25 cellular contexts compared by ENCODE assay signal in the genomic region with DNA sequence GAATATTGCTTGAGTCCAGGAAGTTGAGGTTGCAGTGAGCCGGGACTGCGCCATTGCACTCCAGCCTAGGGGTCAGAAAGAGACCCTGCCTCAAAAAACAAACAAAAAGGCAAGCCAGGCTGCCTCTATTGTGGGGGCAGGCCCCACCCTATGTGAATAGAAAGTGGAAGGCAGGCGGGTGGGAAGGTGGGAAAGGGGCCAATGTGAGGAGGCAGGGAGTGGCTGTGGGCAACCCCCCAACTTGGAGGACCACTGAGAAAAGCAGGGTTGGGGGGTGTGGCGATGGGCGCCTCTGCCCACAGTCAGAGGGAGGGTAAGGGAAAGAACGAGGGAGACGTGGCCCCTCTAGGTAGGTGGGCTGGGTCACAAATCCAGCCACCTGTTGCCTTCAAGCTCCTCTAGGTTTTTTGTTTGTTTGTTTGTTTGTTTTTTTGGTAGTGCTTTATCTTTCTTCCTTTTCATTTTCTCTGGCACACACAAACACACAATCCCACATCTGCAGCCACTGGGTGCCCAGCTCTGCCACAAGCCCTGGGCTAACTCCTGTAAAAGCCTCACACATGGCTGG. TPM values are rescaled to one million over a fixed set of nuclear protein-coding genes. Genes with fewer than 3 reads are reported as not detected.
DNase-seq lines count a peak whose midpoint lies in the region; ATAC-seq, FAIRE-seq and TF ChIP-seq lines count a peak whose summit lies in the region.
"Had no signal": no experiment of that assay in that cellular context is flagged by ENCODE, and none has a peak within 500 bp of the region (broad histone marks: within the 10 kb centered on the region; RNA-seq: fewer than 3 reads in every experiment).

No MANE protein-coding gene starts in this region.

- POLR2A ChIA-PET in K562 (lab: Yijun Ruan, JAX): interaction anchor here (0.6 to 0.7 kb wide), 2 partner anchors 40 to 52 kb away, joined by 3 read pairs; no protein-coding TSS in a partner anchor

- H2AFZ ChIP-seq in K562 (ENCODE audit: low read depth, low read length): no peak overlapping the region

- no peak for TF ChIP-seq EP300 in K562 (IDR thresholded peaks at IDR 0.05; ENCODE audit: low read length)

- no peaks in the 10 kb centered on the region for H3K27me3 Mint-ChIP-seq in activated naive CD4-positive, alpha-beta T cell treated with anti-CD3 and anti-CD28 coated beads for 36 hours (ENCODE audit: low read depth)

- no TSS peak for BruUV-seq in K562 (replicated peaks; lab: Mats Ljungman, UMichigan)

- ATAC-seq in K562 (no peak), HG03108 (IDR thresholded peaks at IDR 0.05; ENCODE audit: unreplicated experiment) (no peak)
- ATAC-seq: left cardiac atrium, WTC11 had no signal

- H3K36me3 ChIP-seq in KOPT-K1 (ENCODE audit: insufficient read depth, low read length) (no peaks in the 10 kb centered on the region), K562 (ENCODE audit: control insufficient read depth, insufficient read depth, low read length) (no peaks in the 10 kb centered on the region), uterus (no peaks in the 10 kb centered on the region)
- H3K36me3 ChIP-seq: right atrium auricular region, SJSA1 had no signal

- TF ChIP-seq POLR2A in K562 (conservative IDR thresholded peaks at IDR 0.05): no peak
- no peak for TF ChIP-seq POLR2A in uterus (IDR thresholded peaks at IDR 0.05)

- in situ Hi-C loops in K562 (cut with MboI): no loop called here

- intact Hi-C loops in activated naive CD4-positive, alpha-beta T cell treated with anti-CD3 and anti-CD28 coated beads for 36 hours (cut with micrococcal nuclease): no loop called here
- intact Hi-C loops in K562 (cut with micrococcal nuclease): no loop called here
- intact Hi-C loops in posterior vena cava (cut with DNase I): no loop called here
- intact Hi-C loops in uterus (cut with DNase I; ENCODE audit: low total_unique reads): no loop called here

- H3K36me3 Mint-ChIP-seq in activated naive CD4-positive, alpha-beta T cell treated with anti-CD3 and anti-CD28 coated beads for 36 hours (ENCODE audit: low read depth): no peaks in the 10 kb centered on the region
- H3K36me3 Mint-ChIP-seq: type B pancreatic cell, WTC11 had no signal

- no peaks in the 10 kb centered on the region for H3K9me3 Mint-ChIP-seq in activated naive CD4-positive, alpha-beta T cell treated with anti-CD3 and anti-CD28 coated beads for 36 hours
- H3K9me3 Mint-ChIP-seq: type B pancreatic cell, WTC11 had no signal

- H3K27ac ChIP-seq in KOPT-K1 (ENCODE audit: low read depth, low read length, poor library complexity, severe bottlenecking) (peak overlapping the region; percentile 96), K562 (ENCODE audit: extremely low read depth, low read depth, low read length) (no peak overlapping the region), uterus (no peak overlapping the region)
- H3K27ac ChIP-seq: right atrium auricular region, SJSA1 had no signal

- H3K27me3 ChIP-seq in K562 (ENCODE audit: control insufficient read depth in 2 of 2, insufficient read depth in 2 of 2, low read length in 2 of 2): no peaks in the 10 kb centered on the region
- no peaks in the 10 kb centered on the region for H3K27me3 ChIP-seq in uterus
- H3K27me3 ChIP-seq: right atrium auricular region, SJSA1 had no signal

- no peaks in the 10 kb centered on the region for H3K9me3 ChIP-seq in KOPT-K1 (ENCODE audit: insufficient read depth, low read length, poor library complexity, severe bottlenecking)
- no peaks in the 10 kb centered on the region for H3K9me3 ChIP-seq in K562 (replicated peaks; ENCODE audit: control insufficient read depth, insufficient read depth, low read depth, low read length)
- no peaks in the 10 kb centered on the region for H3K9me3 ChIP-seq in uterus
- H3K9me3 ChIP-seq: right atrium auricular region, SJSA1 had no signal

- H3K4me1 ChIP-seq in K562 (replicated peaks in 1 of 2; ENCODE audit: control insufficient read depth in 2 of 2, insufficient read depth in 2 of 2, low read length in 2 of 2) (peaks cover 27 to 28% of the 10 kb centered on the region in 2 experiments), uterus (peaks cover 7 to 11% of the 10 kb centered on the region in 2 donors)

- WGBS in K562 (ENCODE audit: insufficient coverage, low coverage, missing lambda C conversion rate): 68% methylated on average over 6 of the region's 7 CpGs

- no peak for DNase-seq in activated naive CD4-positive, alpha-beta T cell treated with anti-CD3 and anti-CD28 coated beads for 36 hours
- no peak for DNase-seq in activated naive CD4-positive, alpha-beta T cell (lab: John Stamatoyannopoulos, UW)
- DNase-seq in K562 (ENCODE audit: extremely low read depth in 1 of 4, low spot score in 3 of 4) (peak in 1 of 4 experiments; percentile 1), posterior vena cava (ENCODE audit: low spot score) (peak; percentile 53), uterus (no peak), inferior parietal cortex (ENCODE audit: extremely low spot score) (no peak)
- DNase-seq: activated CD8-positive, alpha-beta memory T cell treated with anti-CD3 and anti-CD28 coated beads for 24 hours; aorta; C1 segment of cervical spinal cord; caudate nucleus; DMS 273 treated with DMSO at 0.1 percent for 48 hours; glutamatergic neuron; left cardiac atrium; NCI-H1436 treated with DMSO at 0.1 percent for 48 hours; NCI-H2171; NCI-H526 had no signal

- TF ChIP-seq CTCF in K562 (IDR thresholded peaks at IDR 0.05 in 2 of 3, conservative IDR thresholded peaks at IDR 0.05 in 1 of 3; ENCODE audit: insufficient read depth in 2 of 3, low read depth in 1 of 3, low read length in 3 of 3) (no peak), uterus (IDR thresholded peaks at IDR 0.05) (no peak)

- H3K9ac ChIP-seq in K562 (ENCODE audit: insufficient read depth in 1 of 2, low read depth in 2 of 2, low read length in 2 of 2): no peak overlapping the region

- CTCF ChIA-PET in activated naive CD4-positive, alpha-beta T cell treated with anti-CD3 and anti-CD28 coated beads for 36 hours (lab: Charles Lee): interaction anchor here (0.6 to 1.4 kb wide), 4 partner anchors 14 to 197 kb away, joined by 3 to 5 read pairs (median 4); no protein-coding TSS in a partner anchor
- CTCF ChIA-PET in K562 (lab: Yijun Ruan, JAX; ENCODE audit: low intra/inter-chr PET ratio): no interaction called here

- no peak overlapping the region for H3K4me2 ChIP-seq in K562 (ENCODE audit: insufficient read depth, low read length)

- H4K20me1 ChIP-seq in K562 (replicated peaks; ENCODE audit: control insufficient read depth, insufficient read depth, low read length): no peaks in the 10 kb centered on the region

- H3K4me1 Mint-ChIP-seq in activated naive CD4-positive, alpha-beta T cell treated with anti-CD3 and anti-CD28 coated beads for 36 hours (ENCODE audit: low read depth): peaks cover 65% of the 10 kb centered on the region

- H3K79me2 ChIP-seq in K562 (ENCODE audit: control insufficient read depth, insufficient read depth, low read length): no peaks in the 10 kb centered on the region

- H3K4me3 ChIP-seq in K562 (no peak overlapping the region), uterus (no peak overlapping the region)
- H3K4me3 ChIP-seq: right atrium auricular region, SJSA1 had no signal

- no peaks in the 10 kb centered on the region for H3K9me1 ChIP-seq in K562 (ENCODE audit: control insufficient read depth, insufficient read depth, low read length)

- no peak overlapping the region for H3K4me3 Mint-ChIP-seq in activated naive CD4-positive, alpha-beta T cell treated with anti-CD3 and anti-CD28 coated beads for 36 hours
- H3K4me3 Mint-ChIP-seq: type B pancreatic cell, WTC11 had no signal

- FAIRE-seq in K562 (lab: Jason Lieb, UNC): no peak
- FAIRE-seq: H54, RCC 7860 had no signal

- peak overlapping the region; percentile 41 for H3K27ac Mint-ChIP-seq in activated naive CD4-positive, alpha-beta T cell treated with anti-CD3 and anti-CD28 coated beads for 36 hours
- H3K27ac Mint-ChIP-seq: type B pancreatic cell, WTC11 had no signal

- no peak for TF ChIP-seq RAD21 in K562 (CRISPR knock-in tag; conservative IDR thresholded peaks at IDR 0.05 in 1 of 2, IDR thresholded peaks at IDR 0.05 in 1 of 2)

RNA-seq across cellular contexts. Expression of a gene that starts 5.3 kb away (rescaled TPM):
- 1 to 10 TPM; 8.0 to 8.2 TPM for total RNA-seq in activated naive CD4-positive, alpha-beta T cell treated with anti-CD3 and anti-CD28 coated beads for 36 hours
- total RNA-seq in K562 (2011; cell fraction: chromatin; rRNA removed; ENCODE audit: low replicate concordance): 5.9 and 16.6 TPM in 2 replicates
- 13.9 and 14.5 TPM in 2 replicates for total RNA-seq in K562 (2011; cell fraction: nucleolus; rRNA removed)
- total RNA-seq in K562 (2011; cell fraction: nucleoplasm; rRNA removed): 11.4 and 14.7 TPM in 2 replicates
- total RNA-seq in K562 (2014; rRNA removed) (8.8 and 12.4 TPM in 2 replicates), K562 (2014; rRNA removed; fragmentation: Illumina TruSeq; extraction: Trizol) (2.1 and 2.6 TPM in 2 replicates), K562 (2015; rRNA removed; fragmentation: Illumina TruSeq; extraction: Trizol) (5.6 and 5.7 TPM in 2 replicates), K562 (2021) (8.4 and 8.5 TPM in 2 replicates), posterior vena cava (10 to 100 TPM in 1 of 2 donors, 1 to 10 TPM in 1; 8.8 to 11.2 TPM), uterus (10 to 100 TPM in 2 of 4 donors, 1 to 10 TPM in 1, under 1 TPM in 1; under 0.01 to 18.6 (median 9.5) TPM)
- polyA plus RNA-seq in K562 (2011; rRNA removed) (3.0 and 5.5 TPM in 2 replicates), K562 (2014; fragmentation: Illumina TruSeq; extraction: Trizol) (4.4 and 7.7 TPM in 2 replicates), K562 (2014; fragmentation: Nextera tagmentation; extraction: Ambion mirVana) (1 to 10 TPM; 3.0 to 3.1 TPM), K562 (2014; rRNA removed) (4.7 and 4.8 TPM in 2 replicates)
- 5.5 and 8.1 TPM in 2 replicates for polyA plus RNA-seq in K562 (2011; cell fraction: cytosol; rRNA removed)
- 4.9 TPM in 2 replicates for polyA plus RNA-seq in K562 (2011; cell fraction: nucleus; rRNA removed)
- polyA plus RNA-seq in K562 (2012): 7.3 and 8.8 TPM in 2 replicates
- polyA minus RNA-seq in K562 (2011; rRNA and poly(A)+ RNA removed): 2.5 and 3.7 TPM in 2 replicates
- 6.5 and 8.3 TPM in 2 replicates for polyA minus RNA-seq in K562 (2011; cell fraction: cytosol; rRNA and poly(A)+ RNA removed)
- polyA minus RNA-seq in K562 (2011; cell fraction: nucleus; rRNA and poly(A)+ RNA removed): 4.0 and 4.6 TPM in 2 replicates

RNA-seq across cellular contexts. Expression of a gene that starts 18.9 kb away (rescaled TPM):
- total RNA-seq in activated naive CD4-positive, alpha-beta T cell treated with anti-CD3 and anti-CD28 coated beads for 36 hours: 10 to 100 TPM; 94.8 to 97.7 TPM
- 36.8 and 73.0 TPM in 2 replicates for total RNA-seq in K562 (2011; cell fraction: chromatin; rRNA removed; ENCODE audit: low replicate concordance)
- total RNA-seq in K562 (2011; cell fraction: nucleolus; rRNA removed): 29.3 and 39.4 TPM in 2 replicates
- total RNA-seq in K562 (2011; cell fraction: nucleoplasm; rRNA removed): 29.4 and 38.9 TPM in 2 replicates
- total RNA-seq in K562 (2014; rRNA removed): 11.5 and 16.1 TPM in 2 replicates
- total RNA-seq in K562 (2014; rRNA removed; fragmentation: Illumina TruSeq; extraction: Trizol): 5.9 and 7.2 TPM in 2 replicates
- 7.8 and 9.3 TPM in 2 replicates for total RNA-seq in K562 (2015; rRNA removed; fragmentation: Illumina TruSeq; extraction: Trizol)
- total RNA-seq in K562 (2021): 31.4 and 35.7 TPM in 2 replicates
- polyA plus RNA-seq in K562 (2011; rRNA removed): 9.5 and 25.1 TPM in 2 replicates
- 23.7 and 24.0 TPM in 2 replicates for polyA plus RNA-seq in K562 (2011; cell fraction: cytosol; rRNA removed)
- 72.5 and 91.0 TPM in 2 replicates for polyA plus RNA-seq in K562 (2011; cell fraction: nucleus; rRNA removed)
- polyA plus RNA-seq in K562 (2012): 30.3 and 35.0 TPM in 2 replicates
- polyA plus RNA-seq in K562 (2014; fragmentation: Illumina TruSeq; extraction: Trizol): 25.8 and 30.6 TPM in 2 replicates
- 1 to 10 TPM; 2.3 to 3.1 TPM for polyA plus RNA-seq in K562 (2014; fragmentation: Nextera tagmentation; extraction: Ambion mirVana)
- polyA plus RNA-seq in K562 (2014; rRNA removed): 22.9 and 26.3 TPM in 2 replicates
- polyA minus RNA-seq in K562 (2011; rRNA and poly(A)+ RNA removed): 8.0 and 11.6 TPM in 2 replicates
- polyA minus RNA-seq in K562 (2011; cell fraction: cytosol; rRNA and poly(A)+ RNA removed): 14.5 and 27.7 TPM in 2 replicates
- polyA minus RNA-seq in K562 (2011; cell fraction: nucleus; rRNA and poly(A)+ RNA removed): 9.7 and 15.1 TPM in 2 replicates
- total RNA-seq in posterior vena cava: 10 to 100 TPM; 24.0 to 24.2 TPM
- 10 to 100 TPM; 13.2 to 72.8 (median 25.5) TPM for total RNA-seq in uterus

RNA-seq across cellular contexts. Expression of a gene that starts 28.5 kb away (rescaled TPM):
- 10 to 100 TPM; 29.1 to 30.3 TPM for total RNA-seq in activated naive CD4-positive, alpha-beta T cell treated with anti-CD3 and anti-CD28 coated beads for 36 hours
- total RNA-seq in K562 (2011; cell fraction: chromatin; rRNA removed; ENCODE audit: low replicate concordance): 5.7 and 16.6 TPM in 2 replicates
- total RNA-seq in K562 (2011; cell fraction: nucleolus; rRNA removed): 24.5 and 25.4 TPM in 2 replicates
- total RNA-seq in K562 (2011; cell fraction: nucleoplasm; rRNA removed): 11.9 and 14.2 TPM in 2 replicates
- 59.3 and 78.6 TPM in 2 replicates for total RNA-seq in K562 (2014; rRNA removed)
- 11.4 and 15.0 TPM in 2 replicates for total RNA-seq in K562 (2014; rRNA removed; fragmentation: Illumina TruSeq; extraction: Trizol)
- 36.0 and 36.5 TPM in 2 replicates for total RNA-seq in K562 (2015; rRNA removed; fragmentation: Illumina TruSeq; extraction: Trizol)
- 61.7 and 70.8 TPM in 2 replicates for total RNA-seq in K562 (2021)
- polyA plus RNA-seq in K562 (2011; rRNA removed): 12.7 and 14.7 TPM in 2 replicates
- 17.4 and 30.9 TPM in 2 replicates for polyA plus RNA-seq in K562 (2011; cell fraction: cytosol; rRNA removed)
- 9.2 and 12.8 TPM in 2 replicates for polyA plus RNA-seq in K562 (2011; cell fraction: nucleus; rRNA removed)
- 40.5 and 47.1 TPM in 2 replicates for polyA plus RNA-seq in K562 (2012)
- 24.9 and 30.8 TPM in 2 replicates for polyA plus RNA-seq in K562 (2014; fragmentation: Illumina TruSeq; extraction: Trizol)
- polyA plus RNA-seq in K562 (2014; fragmentation: Nextera tagmentation; extraction: Ambion mirVana): under 1 TPM; 0.17 to 0.20 TPM
- 26.1 and 28.9 TPM in 2 replicates for polyA plus RNA-seq in K562 (2014; rRNA removed)
- polyA minus RNA-seq in K562 (2011; rRNA and poly(A)+ RNA removed): 26.8 and 27.1 TPM in 2 replicates
- 27.7 and 39.7 TPM in 2 replicates for polyA minus RNA-seq in K562 (2011; cell fraction: cytosol; rRNA and poly(A)+ RNA removed)
- 8.3 and 14.2 TPM in 2 replicates for polyA minus RNA-seq in K562 (2011; cell fraction: nucleus; rRNA and poly(A)+ RNA removed)
- total RNA-seq in posterior vena cava: 100 to 1,000 TPM in 1 of 2 donors, 10 to 100 TPM in 1; 97.4 to 119 TPM
- 100 to 1,000 TPM in 2 of 4 donors, 10 to 100 TPM in 2; 18.2 to 127 (median 85.2) TPM for total RNA-seq in uterus

RNA-seq across cellular contexts. Expression of a gene that starts 31.6 kb away (rescaled TPM):
- total RNA-seq in activated naive CD4-positive, alpha-beta T cell treated with anti-CD3 and anti-CD28 coated beads for 36 hours: 10 to 100 TPM; 14.8 to 16.0 TPM
- total RNA-seq in K562 (2011; cell fraction: chromatin; rRNA removed; ENCODE audit: low replicate concordance): 23.5 and 38.9 TPM in 2 replicates
- 20.9 and 22.8 TPM in 2 replicates for total RNA-seq in K562 (2011; cell fraction: nucleolus; rRNA removed)
- 25.7 and 37.2 TPM in 2 replicates for total RNA-seq in K562 (2011; cell fraction: nucleoplasm; rRNA removed)
- total RNA-seq in K562 (2014; rRNA removed): 9.4 and 14.0 TPM in 2 replicates
- 9.0 and 9.5 TPM in 2 replicates for total RNA-seq in K562 (2014; rRNA removed; fragmentation: Illumina TruSeq; extraction: Trizol)
- 11.9 and 12.3 TPM in 2 replicates for total RNA-seq in K562 (2015; rRNA removed; fragmentation: Illumina TruSeq; extraction: Trizol)
- total RNA-seq in K562 (2021): 19.2 and 22.0 TPM in 2 replicates
- 11.3 and 17.5 TPM in 2 replicates for polyA plus RNA-seq in K562 (2011; rRNA removed)
- 10.9 and 13.6 TPM in 2 replicates for polyA plus RNA-seq in K562 (2011; cell fraction: cytosol; rRNA removed)
- polyA plus RNA-seq in K562 (2011; cell fraction: nucleus; rRNA removed): 21.7 and 22.6 TPM in 2 replicates
- 12.3 and 15.3 TPM in 2 replicates for polyA plus RNA-seq in K562 (2012)
- polyA plus RNA-seq in K562 (2014; fragmentation: Illumina TruSeq; extraction: Trizol): 14.3 and 14.5 TPM in 2 replicates
- polyA plus RNA-seq in K562 (2014; fragmentation: Nextera tagmentation; extraction: Ambion mirVana): 1 to 10 TPM; 1.6 to 1.8 TPM
- 12.2 and 13.0 TPM in 2 replicates for polyA plus RNA-seq in K562 (2014; rRNA removed)
- polyA minus RNA-seq in K562 (2011; rRNA and poly(A)+ RNA removed): 18.5 and 20.4 TPM in 2 replicates
- 13.2 and 15.6 TPM in 2 replicates for polyA minus RNA-seq in K562 (2011; cell fraction: cytosol; rRNA and poly(A)+ RNA removed)
- 6.6 and 11.2 TPM in 2 replicates for polyA minus RNA-seq in K562 (2011; cell fraction: nucleus; rRNA and poly(A)+ RNA removed)
- total RNA-seq in posterior vena cava: 10 to 100 TPM; 26.2 to 27.1 TPM
- 10 to 100 TPM in 3 of 4 donors, 1 to 10 TPM in 1; 7.4 to 43.2 (median 13.7) TPM for total RNA-seq in uterus

RNA-seq across cellular contexts. Expression of a gene that starts 33.8 kb away (rescaled TPM):
- not detected for total RNA-seq in activated naive CD4-positive, alpha-beta T cell treated with anti-CD3 and anti-CD28 coated beads for 36 hours
- 0.23 TPM in 1 of 2 replicates, not detected in the other for total RNA-seq in K562 (2011; cell fraction: chromatin; rRNA removed; ENCODE audit: low replicate concordance)
- total RNA-seq in K562 (2011; cell fraction: nucleolus; rRNA removed): 0.26 TPM in 1 of 2 replicates, not detected in the other
- total RNA-seq in K562 (2011; cell fraction: nucleoplasm; rRNA removed): not detected in 2 replicates
- total RNA-seq in K562 (2014; rRNA removed) (not detected in 2 replicates), K562 (2014; rRNA removed; fragmentation: Illumina TruSeq; extraction: Trizol) (not detected in 2 replicates), K562 (2015; rRNA removed; fragmentation: Illumina TruSeq; extraction: Trizol) (not detected in 2 replicates), K562 (2021) (not detected in 2 replicates), posterior vena cava (not detected), uterus (1 to 10 TPM in 1 of 4 donors, under 1 TPM in 2, not detected in 1; 0.26 to 1.3 (median 0.37) TPM)
- polyA plus RNA-seq in K562 (2011; rRNA removed) (0.04 TPM in 1 of 2 replicates, not detected in the other), K562 (2014; fragmentation: Illumina TruSeq; extraction: Trizol) (not detected in 2 replicates), K562 (2014; fragmentation: Nextera tagmentation; extraction: Ambion mirVana) (not detected), K562 (2014; rRNA removed) (not detected in 2 replicates)
- polyA plus RNA-seq in K562 (2011; cell fraction: cytosol; rRNA removed): 0.06 TPM in 1 of 2 replicates, not detected in the other
- polyA plus RNA-seq in K562 (2011; cell fraction: nucleus; rRNA removed): 0.08 and 0.24 TPM in 2 replicates
- polyA plus RNA-seq in K562 (2012): 0.04 TPM in 1 of 2 replicates, not detected in the other
- polyA minus RNA-seq in K562 (2011; rRNA and poly(A)+ RNA removed): not detected in 2 replicates
- polyA minus RNA-seq in K562 (2011; cell fraction: cytosol; rRNA and poly(A)+ RNA removed): not detected in 2 replicates
- 0.27 TPM in 1 of 2 replicates, not detected in the other for polyA minus RNA-seq in K562 (2011; cell fraction: nucleus; rRNA and poly(A)+ RNA removed)
- total RNA-seq: aorta, left cardiac atrium, osteocyte, SJSA1 had no signal
